1 cellular context compared by ENCODE assay signal in genomic region chr3:191328383-191328962, GRCh38.
TF ChIP-seq lines count a peak whose summit lies in the region.

No MANE protein-coding gene starts in this region.

TF ChIP-seq in K562, 482 proteins besides CTCF, POLR2A, EP300 and RAD21 (continued from another document):
- TF ChIP-seq PBX2 (CRISPR knock-in tag; IDR thresholded peaks at IDR 0.05; ENCODE audit: low read depth) (no peak), PBX2 (tag; conservative IDR thresholded peaks at IDR 0.05; ENCODE audit: low read depth) (peak; percentile 21; the same call in 1 of the 2 replicates), ZEB2 (IDR thresholded peaks at IDR 0.05) (peak; percentile 55; the same call in 1 of the 2 replicates), RFX1 (IDR thresholded peaks at IDR 0.05) (peak; percentile 72), ARID1B (IDR thresholded peaks at IDR 0.05) (peak; percentile 72), POLR2AphosphoS5 (IDR thresholded peaks at IDR 0.05; ENCODE audit: control insufficient read depth, insufficient read depth, low read depth, low read length) (peak; percentile 45; the same call in 1 of the 2 replicates), MTA2 (IDR thresholded peaks at IDR 0.05; ENCODE audit: low read depth) (peak; percentile 23; the same call in 1 of the 2 replicates), DPF2 (IDR thresholded peaks at IDR 0.05) (peak; percentile 80; the same call in 1 of the 2 replicates), KDM1A (IDR thresholded peaks at IDR 0.05) (peak in 1 of 2 experiments; percentile 50; a peak in 2 of 4 replicates), BMI1 (IDR thresholded peaks at IDR 0.05; ENCODE audit: low read length) (no peak), SMARCA4 (IDR thresholded peaks at IDR 0.05) (0 out of 2 replicates have a peak, but pooled peaks have one; percentile 66), NCOR1 (IDR thresholded peaks at IDR 0.05) (peak; percentile 23; the same call in 1 of the 2 replicates), DACH1 (IDR thresholded peaks at IDR 0.05; ENCODE audit: partially characterized antibody) (peak; percentile 79), RFX5 (IDR thresholded peaks at IDR 0.05; ENCODE audit: low read depth, low read length) (no peak), NFIC (IDR thresholded peaks at IDR 0.05) (peak; percentile 11; the same call in 1 of the 2 replicates), TCF3 (CRISPR knock-in tag; IDR thresholded peaks at IDR 0.05) (peak; percentile 43; the same call in 1 of the 2 replicates), XRCC3 (IDR thresholded peaks at IDR 0.05) (no peak), MEIS2 (IDR thresholded peaks at IDR 0.05; ENCODE audit: partially characterized antibody) (peak; percentile 80), ZNF778 (CRISPR knock-in tag; IDR thresholded peaks at IDR 0.05) (no peak), FOXA1 (IDR thresholded peaks at IDR 0.05; ENCODE audit: borderline replicate concordance) (no peak), CBFA2T2 (conservative IDR thresholded peaks at IDR 0.05) (peak; percentile 71), TAL1 (IDR thresholded peaks at IDR 0.05) (peak; percentile 44; the same call in 1 of the 2 replicates), HES1 (IDR thresholded peaks at IDR 0.05; ENCODE audit: low read depth) (no peak), HMBOX1 (IDR thresholded peaks at IDR 0.05) (peak; percentile 26; the same call in 1 of the 2 replicates), CBFA2T3 (IDR thresholded peaks at IDR 0.05) (peak; percentile 84)
- TF ChIP-seq, protein P1, sequence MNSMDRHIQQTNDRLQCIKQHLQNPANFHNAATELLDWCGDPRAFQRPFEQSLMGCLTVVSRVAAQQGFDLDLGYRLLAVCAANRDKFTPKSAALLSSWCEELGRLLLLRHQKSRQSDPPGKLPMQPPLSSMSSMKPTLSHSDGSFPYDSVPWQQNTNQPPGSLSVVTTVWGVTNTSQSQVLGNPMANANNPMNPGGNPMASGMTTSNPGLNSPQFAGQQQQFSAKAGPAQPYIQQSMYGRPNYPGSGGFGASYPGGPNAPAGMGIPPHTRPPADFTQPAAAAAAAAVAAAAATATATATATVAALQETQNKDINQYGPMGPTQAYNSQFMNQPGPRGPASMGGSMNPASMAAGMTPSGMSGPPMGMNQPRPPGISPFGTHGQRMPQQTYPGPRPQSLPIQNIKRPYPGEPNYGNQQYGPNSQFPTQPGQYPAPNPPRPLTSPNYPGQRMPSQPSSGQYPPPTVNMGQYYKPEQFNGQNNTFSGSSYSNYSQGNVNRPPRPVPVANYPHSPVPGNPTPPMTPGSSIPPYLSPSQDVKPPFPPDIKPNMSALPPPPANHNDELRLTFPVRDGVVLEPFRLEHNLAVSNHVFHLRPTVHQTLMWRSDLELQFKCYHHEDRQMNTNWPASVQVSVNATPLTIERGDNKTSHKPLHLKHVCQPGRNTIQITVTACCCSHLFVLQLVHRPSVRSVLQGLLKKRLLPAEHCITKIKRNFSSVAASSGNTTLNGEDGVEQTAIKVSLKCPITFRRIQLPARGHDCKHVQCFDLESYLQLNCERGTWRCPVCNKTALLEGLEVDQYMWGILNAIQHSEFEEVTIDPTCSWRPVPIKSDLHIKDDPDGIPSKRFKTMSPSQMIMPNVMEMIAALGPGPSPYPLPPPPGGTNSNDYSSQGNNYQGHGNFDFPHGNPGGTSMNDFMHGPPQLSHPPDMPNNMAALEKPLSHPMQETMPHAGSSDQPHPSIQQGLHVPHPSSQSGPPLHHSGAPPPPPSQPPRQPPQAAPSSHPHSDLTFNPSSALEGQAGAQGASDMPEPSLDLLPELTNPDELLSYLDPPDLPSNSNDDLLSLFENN (IDR thresholded peaks at IDR 0.05; ENCODE audit: low read depth in 2 of 2, low read length in 2 of 2), result 0 out of 4 replicates have a peak, but pooled peaks of 1 of the 2 experiments have one; percentile 40
- TF ChIP-seq, protein P2, sequence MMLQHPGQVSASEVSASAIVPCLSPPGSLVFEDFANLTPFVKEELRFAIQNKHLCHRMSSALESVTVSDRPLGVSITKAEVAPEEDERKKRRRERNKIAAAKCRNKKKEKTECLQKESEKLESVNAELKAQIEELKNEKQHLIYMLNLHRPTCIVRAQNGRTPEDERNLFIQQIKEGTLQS (IDR thresholded peaks at IDR 0.05), result peak; percentile 57; the same call in 1 of the 2 replicates
- TF ChIP-seq, protein P2 (CRISPR knock-in tag; conservative IDR thresholded peaks at IDR 0.05), result no peak
